Comparison of ENCODE assay signal across 1 cellular context in genomic region chr3:80215191-80215590, GRCh38.
TF ChIP-seq lines count a peak whose summit lies in the region.

No MANE protein-coding gene starts in this region.

TF ChIP-seq in H1, 55 proteins besides CTCF, POLR2A, EP300 and RAD21 (continued from another document):
- peak; percentile 58 for TF ChIP-seq CHD7 (IDR thresholded peaks at IDR 0.05; ENCODE audit: insufficient replicate concordance, low read length)
- TF ChIP-seq ATF2 (IDR thresholded peaks at IDR 0.05; ENCODE audit: low read length): no peak
- peak; percentile 93; the same call in 1 of the 2 replicates for TF ChIP-seq POU5F1 (IDR thresholded peaks at IDR 0.05; ENCODE audit: low read depth, low read length)
- no peak for TF ChIP-seq KDM5A (IDR thresholded peaks at IDR 0.05; ENCODE audit: low read length)
- TF ChIP-seq CHD1 (IDR thresholded peaks at IDR 0.05; ENCODE audit: low read depth, low read length): no peak
- TF ChIP-seq EGR1 (IDR thresholded peaks at IDR 0.05; ENCODE audit: borderline replicate concordance, low read depth, low read length): no peak
- no peak for TF ChIP-seq RBBP5 (IDR thresholded peaks at IDR 0.05; ENCODE audit: borderline replicate concordance, low read depth, low read length)
- peak; percentile 56; the same call in 1 of the 2 replicates for TF ChIP-seq TEAD4 (IDR thresholded peaks at IDR 0.05; ENCODE audit: low read depth, low read length)
- TF ChIP-seq ATF3 (IDR thresholded peaks at IDR 0.05; ENCODE audit: insufficient read depth, low read depth, low read length): no peak
